In the genomic region with DNA sequence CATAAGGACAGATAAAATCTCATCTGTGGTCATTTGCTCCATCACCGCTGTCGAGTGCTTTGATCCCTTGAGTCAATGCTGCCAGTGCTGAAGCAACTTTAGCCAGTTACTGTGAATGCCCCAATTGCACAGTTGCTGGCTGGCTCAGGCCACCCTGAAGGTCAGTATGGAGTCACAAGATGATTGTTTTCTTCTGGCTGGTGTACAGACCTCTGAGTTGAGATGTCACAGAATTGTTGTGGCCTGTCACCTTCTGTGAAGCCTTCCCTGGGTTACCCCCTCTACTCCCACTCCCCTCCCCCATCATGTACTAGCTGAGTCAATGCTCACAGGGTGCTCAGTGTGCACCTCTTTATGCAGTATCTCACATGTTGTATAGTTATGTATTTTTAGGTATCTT, we compare ENCODE assay signal across 20 cellular contexts.
"Had no signal": no experiment of that assay in that cellular context is flagged by ENCODE, and none has a peak within 500 bp of the region (broad histone marks: within the 10 kb centered on the region; RNA-seq: fewer than 3 reads in every experiment).

No MANE protein-coding gene starts in this region.

- DNase-seq: activated naive CD4-positive, alpha-beta T cell; activated T-cell treated with anti-CD3 and anti-CD28 coated beads, Interleukin-2, amount 50 U/mL, for 24 hours; kidney; midbrain; occipital lobe; right lobe of liver; stimulated activated CD4-positive, alpha-beta T cell treated with anti-CD3 and anti-CD28 coated beads, Interleukin-15, amount 100 ng/mL, for 24 hours; stimulated activated CD4-positive, alpha-beta T cell treated with anti-CD3 and anti-CD28 coated beads, Interleukin-2, amount 100 ng/mL, for 48 hours; stimulated activated CD8-positive, alpha-beta memory T cell treated with anti-CD3 and anti-CD28 coated beads, Interleukin-4, amount 100 ng/mL, for 48 hours; stimulated activated naive CD4-positive, alpha-beta T cell; T-helper 9 cell had no signal

- H3K27me3 ChIP-seq: breast epithelium, esophagus muscularis mucosa, gastroesophageal sphincter, right lobe of liver had no signal

- H3K36me3 ChIP-seq: breast epithelium, esophagus muscularis mucosa, gastroesophageal sphincter, right lobe of liver, thoracic aorta had no signal

- H3K9me3 ChIP-seq: breast epithelium, esophagus muscularis mucosa, gastroesophageal sphincter, right lobe of liver, thoracic aorta had no signal

- H3K27ac ChIP-seq: breast epithelium, coronary artery, esophagus muscularis mucosa, gastroesophageal sphincter, right lobe of liver, thoracic aorta had no signal

- H3K4me2 ChIP-seq: smooth muscle cell had no signal

- ATAC-seq: activated T-helper 17 cell treated with anti-CD3 and anti-CD28 coated beads, Interleukin-2, amount 50 U/mL, for 72 hours; gastroesophageal sphincter; left lobe of liver; right lobe of liver had no signal

- FAIRE-seq: kidney had no signal

- H3K4me1 ChIP-seq: breast epithelium, right lobe of liver had no signal

- H3K4me3 ChIP-seq: breast epithelium, coronary artery, esophagus muscularis mucosa, gastroesophageal sphincter, lung, right lobe of liver, smooth muscle cell, thoracic aorta had no signal
